ENCODE assay signal across 14 cellular contexts in the genomic region with DNA sequence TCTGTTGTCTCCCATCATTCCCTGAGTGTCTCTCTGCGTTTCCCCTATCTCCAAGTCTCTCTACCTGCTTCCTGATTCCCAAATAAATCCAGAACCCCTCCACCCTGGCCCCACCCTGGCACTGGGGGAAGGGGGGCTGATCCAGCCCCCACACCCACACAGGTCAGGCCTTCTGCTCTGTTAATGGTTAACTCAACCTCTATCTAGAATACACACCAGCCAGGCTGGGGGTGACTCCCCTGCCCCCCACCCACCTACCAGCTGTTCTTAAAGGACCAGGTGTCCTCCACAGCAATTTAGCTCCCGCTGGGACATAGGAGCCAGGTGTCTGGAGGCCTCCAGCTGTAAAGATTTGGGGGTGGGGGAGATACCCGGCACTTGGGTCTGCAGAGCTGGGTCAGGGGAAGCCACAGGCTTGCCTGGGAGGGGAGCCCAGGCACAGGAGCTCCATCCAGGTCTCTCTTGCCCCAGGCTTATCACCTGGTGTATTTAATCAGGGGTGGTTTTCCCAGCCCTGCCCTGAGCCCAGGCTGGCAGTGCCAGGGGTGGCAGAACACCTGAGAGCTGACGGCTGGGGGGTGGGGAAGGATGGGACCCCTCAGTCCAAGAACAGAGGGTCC. TPM values are rescaled to one million over a fixed set of nuclear protein-coding genes. Genes with fewer than 3 reads are reported as not detected.
DNase-seq lines count a peak whose midpoint lies in the region; ATAC-seq, FAIRE-seq and TF ChIP-seq lines count a peak whose summit lies in the region.
"Had no signal": no experiment of that assay in that cellular context is flagged by ENCODE, and none has a peak within 500 bp of the region (broad histone marks: within the 10 kb centered on the region; RNA-seq: fewer than 3 reads in every experiment).

No MANE protein-coding gene starts in this region.

- H3K79me1 ChIP-seq in mesenchymal stem cell (replicated peaks; ENCODE audit: low read length, poor library complexity, severe bottlenecking) = peaks cover 16% of the 10 kb centered on the region

- peak overlapping the region; percentile 29 for H4K8ac ChIP-seq in mesenchymal stem cell (ENCODE audit: low read length)

- no peak overlapping the region for H2BK120ac ChIP-seq in mesenchymal stem cell (ENCODE audit: low read depth, low read length)

- no peak for TF ChIP-seq RAD21 in A549 (conservative IDR thresholded peaks at IDR 0.05 in 1 of 2, IDR thresholded peaks at IDR 0.05 in 1 of 2)

- no peak for ATAC-seq in A549
- ATAC-seq in body of pancreas = peak; percentile 54
- ATAC-seq in omental fat pad (ENCODE audit: low FRiP score) = no peak
- ATAC-seq in HG02588 (IDR thresholded peaks at IDR 0.05; ENCODE audit: unreplicated experiment) = no peak

- no peak overlapping the region for H2BK12ac ChIP-seq in mesenchymal stem cell (ENCODE audit: low read length in 2 of 2)

- H3K9ac ChIP-seq in HUES48 (ENCODE audit: low read depth, low read length) = peak overlapping the region; percentile 35; the same call in 1 of the 2 replicates
- no peak overlapping the region for H3K9ac ChIP-seq in mesenchymal stem cell (ENCODE audit: low read length)

- H3K9me3 ChIP-seq in A549 = no peaks in the 10 kb centered on the region
- H3K9me3 ChIP-seq in HUES48 (ENCODE audit: control insufficient read depth, insufficient read depth, low read length) = no peaks in the 10 kb centered on the region
- H3K9me3 ChIP-seq in body of pancreas = no peaks in the 10 kb centered on the region
- no peaks in the 10 kb centered on the region for H3K9me3 ChIP-seq in mesenchymal stem cell (ENCODE audit: control insufficient read depth, low read length)
- H3K9me3 ChIP-seq: BE2C, esophagus muscularis mucosa had no signal

- peak overlapping the region; percentile 92 for H2AK5ac ChIP-seq in mesenchymal stem cell (ENCODE audit: low read length, severe bottlenecking)

- no peak overlapping the region for H3K14ac ChIP-seq in mesenchymal stem cell (ENCODE audit: low read length in 2 of 2)

- no peak overlapping the region for H3K18ac ChIP-seq in mesenchymal stem cell (ENCODE audit: low read depth in 1 of 2, low read length in 2 of 2)

- DNase-seq in A549 (ENCODE audit: low read depth in 1 of 2, low spot score in 1 of 2) = no peak
- DNase-seq in body of pancreas = peak; percentile 81 to 90 (median 88)
- DNase-seq in mesenchymal stem cell = no peak
- no peak for DNase-seq in omental fat pad (ENCODE audit: low spot score)
- DNase-seq in activated CD4-positive, alpha-beta T cell treated with anti-CD3 and anti-CD28 coated beads, Interleukin-2, amount 50 U/mL, for 1 hour = no peak
- DNase-seq in NOMO-1 treated with DMSO at 0.1 percent for 48 hours (lab: John Stamatoyannopoulos, UW; ENCODE audit: unreplicated experiment) = no peak
- DNase-seq: BE2C had no signal

- CTCF ChIA-PET in A549 (lab: Yijun Ruan, JAX) = interaction anchor here (0.6 to 12.8 kb wide), 32 partner anchors 8 to 387 kb away, joined by 3 to 315 read pairs (median 5); partner anchors contain the start of genes CCDC61, DMPK, FOXA3 and MYPOP

- no peak overlapping the region for H2AFZ ChIP-seq in mesenchymal stem cell (ENCODE audit: low read depth, low read length)

- peak overlapping the region; percentile 70 for H3K4me3 ChIP-seq in A549
- H3K4me3 ChIP-seq in HUES48 (ENCODE audit: low read depth, low read length) = peak overlapping the region; percentile 66
- H3K4me3 ChIP-seq in body of pancreas = peak overlapping the region in 1 of 2 donors; percentile 1
- H3K4me3 ChIP-seq in mesenchymal stem cell (ENCODE audit: insufficient read depth in 1 of 2, low read depth in 1 of 2, low read length in 2 of 2) = no peak overlapping the region

- 9% methylated on average over 3 of the region's 4 CpGs for WGBS in A549 (ENCODE audit: missing lambda C conversion rate)
- 10 to 19% methylated on average over 4 of the region's 4 CpGs for WGBS in body of pancreas, 2 donors
- WGBS in mesenchymal stem cell = 46% methylated on average over 4 of the region's 4 CpGs

- TF ChIP-seq EP300 in A549 (IDR thresholded peaks at IDR 0.05) = no peak

- H3K27me3 ChIP-seq in HUES48 (ENCODE audit: control insufficient read depth, insufficient read depth, low read length) = no peaks in the 10 kb centered on the region
- no peaks in the 10 kb centered on the region for H3K27me3 ChIP-seq in body of pancreas
- H3K27me3 ChIP-seq in mesenchymal stem cell (ENCODE audit: control insufficient read depth in 1 of 2, insufficient read depth in 1 of 2, low read length in 2 of 2) = peaks cover 0 to 19% of the 10 kb centered on the region in 2 experiments
- H3K27me3 ChIP-seq: BE2C had no signal

- POLR2A ChIA-PET in A549 (lab: Yijun Ruan, JAX) = interaction anchor here (0.6 to 1.8 kb wide), 9 partner anchors 11 to 159 kb away, joined by 3 to 11 read pairs (median 4); partner anchors contain the start of genes FOXA3, SIX5 and SYMPK

- no peak overlapping the region for H3K4ac ChIP-seq in mesenchymal stem cell (ENCODE audit: low read depth in 1 of 2, low read length in 2 of 2)

- H3K23ac ChIP-seq in mesenchymal stem cell (ENCODE audit: low read length in 2 of 2) = no peak overlapping the region

- intact Hi-C loops in body of pancreas (cut with DNase I) = no loop called here

- H3K4me2 ChIP-seq in A549 (peak overlapping the region; percentile 100), mesenchymal stem cell (ENCODE audit: low read length, poor library complexity, severe bottlenecking) (peak overlapping the region; percentile 83)

- H3K4me1 ChIP-seq in A549 (peaks cover 39% of the 10 kb centered on the region), HUES48 (ENCODE audit: control insufficient read depth, insufficient read depth, low read length) (peaks cover 17% of the 10 kb centered on the region), body of pancreas (peaks cover 86% of the 10 kb centered on the region), mesenchymal stem cell (ENCODE audit: control insufficient read depth, insufficient read depth, low read depth, low read length) (peaks cover 51% of the 10 kb centered on the region)
- H3K4me1 ChIP-seq: BE2C had no signal

- peak overlapping the region; percentile 6 for H2BK15ac ChIP-seq in mesenchymal stem cell (ENCODE audit: low read depth, poor library complexity, severe bottlenecking)

- peak overlapping the region; percentile 28 for H4K91ac ChIP-seq in mesenchymal stem cell (ENCODE audit: low read length)

- TF ChIP-seq POLR2A in A549 (IDR thresholded peaks at IDR 0.05; ENCODE audit: low read length) (no peak), body of pancreas (IDR thresholded peaks at IDR 0.05) (peak; percentile 38 to 70 (median 60))

- no peak overlapping the region for H2BK5ac ChIP-seq in mesenchymal stem cell (ENCODE audit: low read depth, low read length, poor library complexity, severe bottlenecking)

- TF ChIP-seq CTCF in A549 (IDR thresholded peaks at IDR 0.05) = no peak
- TF ChIP-seq CTCF in body of pancreas (IDR thresholded peaks at IDR 0.05) = no peak
- no peak for TF ChIP-seq CTCF in omental fat pad (IDR thresholded peaks at IDR 0.05)

- H3K36me3 ChIP-seq in HUES48 (ENCODE audit: control insufficient read depth, insufficient read depth, low read length) = no peaks in the 10 kb centered on the region
- H3K36me3 ChIP-seq in body of pancreas (replicated peaks in 1 of 2; ENCODE audit: insufficient read depth in 1 of 2, low read depth in 2 of 2) = no peaks in the 10 kb centered on the region
- H3K36me3 ChIP-seq in mesenchymal stem cell (ENCODE audit: control insufficient read depth in 1 of 2, insufficient read depth in 2 of 2, low read depth in 1 of 2, low read length in 2 of 2) = peaks cover 8 to 17% of the 10 kb centered on the region in 2 experiments

- H3K27ac ChIP-seq in A549 = peak overlapping the region; percentile 95
- peak overlapping the region; percentile 89 for H3K27ac ChIP-seq in HUES48 (ENCODE audit: low read depth, low read length)
- H3K27ac ChIP-seq in body of pancreas = peak overlapping the region; percentile 94 to 97 (median 95)
- H3K27ac ChIP-seq in mesenchymal stem cell (ENCODE audit: low read length, poor library complexity, severe bottlenecking) = peak overlapping the region; percentile 45

- no peak for FAIRE-seq in A549 (lab: Jason Lieb, UNC)
- FAIRE-seq: GM12892 had no signal

RNA-seq across cellular contexts. Expression of gene IRF2BP1, which starts 3.9 kb away (rescaled TPM):
- polyA plus RNA-seq in A549 (2011; rRNA removed) = 9.5 and 10.9 TPM in 2 replicates
- 17.2 and 27.7 TPM in 2 replicates for polyA plus RNA-seq in A549 (2012; cell fraction: cytosol; rRNA removed)
- polyA plus RNA-seq in A549 (2012; cell fraction: nucleus; rRNA removed) = 17.1 and 29.4 TPM in 2 replicates
- 20.1 to 23.1 TPM (median 21.3 TPM) in 3 replicates for polyA plus RNA-seq in A549 (2017; fragmentation: RNase III; extraction: RNeasy Plus Mini Kit Qiagen cat#74134 plus additional on column Dnase treatment)
- 10.2 and 13.7 TPM in 2 replicates for polyA minus RNA-seq in A549 (2011; rRNA and poly(A)+ RNA removed)
- total RNA-seq in body of pancreas = 10 to 100 TPM; 24.1 to 25.1 TPM
- 8.0 TPM for polyA plus RNA-seq in mesenchymal stem cell (2013, experiment 1 of 2)
- 8.2 TPM for polyA plus RNA-seq in mesenchymal stem cell (2013, experiment 2 of 2)
- 10 to 100 TPM; 10.6 to 14.2 (median 11.2) TPM for total RNA-seq in omental fat pad

RNA-seq across cellular contexts. Expression of gene FOXA3, which starts 17.9 kb away (rescaled TPM):
- 5.3 and 6.5 TPM in 2 replicates for polyA plus RNA-seq in A549 (2011; rRNA removed)
- polyA plus RNA-seq in A549 (2012; cell fraction: cytosol; rRNA removed) = 0.90 and 0.98 TPM in 2 replicates
- polyA plus RNA-seq in A549 (2012; cell fraction: nucleus; rRNA removed) = 0.74 and 0.77 TPM in 2 replicates
- 1.2 to 1.6 TPM (median 1.3 TPM) in 3 replicates for polyA plus RNA-seq in A549 (2017; fragmentation: RNase III; extraction: RNeasy Plus Mini Kit Qiagen cat#74134 plus additional on column Dnase treatment)
- 6.0 and 6.6 TPM in 2 replicates for polyA minus RNA-seq in A549 (2011; rRNA and poly(A)+ RNA removed)
- total RNA-seq in body of pancreas = 10 to 100 TPM in 1 of 2 donors, 1 to 10 TPM in 1; 3.0 to 16.3 TPM
- not detected for polyA plus RNA-seq in mesenchymal stem cell (2013, experiment 1 of 2)
- not detected for polyA plus RNA-seq in mesenchymal stem cell (2013, experiment 2 of 2)
- under 1 TPM in 2 of 4 donors, not detected in 2; 0.38 to 0.79 TPM for total RNA-seq in omental fat pad
- total RNA-seq: esophagus muscularis mucosa, mesenteric fat pad, subcutaneous adipose tissue had no signal

RNA-seq across cellular contexts. Expression of gene SYMPK, which starts 19.1 kb away (rescaled TPM):
- polyA plus RNA-seq in A549 (2011; rRNA removed) (92.6 and 105 TPM in 2 replicates), A549 (2017; fragmentation: RNase III; extraction: RNeasy Plus Mini Kit Qiagen cat#74134 plus additional on column Dnase treatment) (57.8 to 61.9 TPM (median 58.1 TPM) in 3 replicates)
- 102 and 122 TPM in 2 replicates for polyA plus RNA-seq in A549 (2012; cell fraction: cytosol; rRNA removed)
- 262 and 328 TPM in 2 replicates for polyA plus RNA-seq in A549 (2012; cell fraction: nucleus; rRNA removed)
- polyA minus RNA-seq in A549 (2011; rRNA and poly(A)+ RNA removed) = 125 and 128 TPM in 2 replicates
- total RNA-seq in body of pancreas (10 to 100 TPM; 23.3 to 32.3 TPM), omental fat pad (10 to 100 TPM; 17.3 to 35.2 (median 27.1) TPM)
- 38.9 TPM for polyA plus RNA-seq in mesenchymal stem cell (2013, experiment 1 of 2)
- polyA plus RNA-seq in mesenchymal stem cell (2013, experiment 2 of 2) = 39.9 TPM

RNA-seq across cellular contexts. Expression of gene MYPOP, which starts 20.4 kb away (rescaled TPM):
- polyA plus RNA-seq in A549 (2011; rRNA removed) = 2.1 and 3.4 TPM in 2 replicates
- polyA plus RNA-seq in A549 (2012; cell fraction: cytosol; rRNA removed) = 6.2 and 8.9 TPM in 2 replicates
- polyA plus RNA-seq in A549 (2012; cell fraction: nucleus; rRNA removed) = 10.0 and 12.8 TPM in 2 replicates
- 7.9 to 10.6 TPM (median 10.5 TPM) in 3 replicates for polyA plus RNA-seq in A549 (2017; fragmentation: RNase III; extraction: RNeasy Plus Mini Kit Qiagen cat#74134 plus additional on column Dnase treatment)
- 1.6 and 2.8 TPM in 2 replicates for polyA minus RNA-seq in A549 (2011; rRNA and poly(A)+ RNA removed)
- total RNA-seq in body of pancreas = 10 to 100 TPM in 1 of 2 donors, 1 to 10 TPM in 1; 6.7 to 13.5 TPM
- 14.9 TPM for polyA plus RNA-seq in mesenchymal stem cell (2013, experiment 1 of 2)
- polyA plus RNA-seq in mesenchymal stem cell (2013, experiment 2 of 2) = 15.3 TPM
- 1 to 10 TPM; 1.3 to 6.8 (median 2.6) TPM for total RNA-seq in omental fat pad

RNA-seq across cellular contexts. Expression of gene NANOS2, which starts 32.6 kb away (rescaled TPM):
- not detected in 2 replicates for polyA plus RNA-seq in A549 (2011; rRNA removed)
- polyA plus RNA-seq in A549 (2012; cell fraction: cytosol; rRNA removed) = not detected in 2 replicates
- not detected in 2 replicates for polyA plus RNA-seq in A549 (2012; cell fraction: nucleus; rRNA removed)
- polyA plus RNA-seq in A549 (2017; fragmentation: RNase III; extraction: RNeasy Plus Mini Kit Qiagen cat#74134 plus additional on column Dnase treatment) = not detected in 3 replicates
- not detected in 2 replicates for polyA minus RNA-seq in A549 (2011; rRNA and poly(A)+ RNA removed)
- not detected for total RNA-seq in body of pancreas
- polyA plus RNA-seq in mesenchymal stem cell (2013, experiment 1 of 2) = not detected
- polyA plus RNA-seq in mesenchymal stem cell (2013, experiment 2 of 2) = not detected
- not detected for total RNA-seq in omental fat pad
- total RNA-seq: esophagus muscularis mucosa, M059J, mesenteric fat pad, subcutaneous adipose tissue had no signal

Comparison
In these comparisons a context has a peak if more than half of its experiments do, and no peak if none do; other contexts are left out.
1. DNase-seq: peak in body of pancreas (4 of 4); none in A549 (0 of 2), mesenchymal stem cell (single experiment), omental fat pad (single experiment), activated CD4-positive, alpha-beta T cell treated with anti-CD3 and anti-CD28 coated beads, Interleukin-2, amount 50 U/mL, for 1 hour (single experiment) and NOMO-1 treated with DMSO at 0.1 percent for 48 hours (single experiment).
2. H3K27ac ChIP-seq: peak in every context shown above with its lines; median percentile 95 in A549; 95 in body of pancreas; 89 in HUES48; 45 in mesenchymal stem cell.
3. H3K4me3 ChIP-seq: peak in A549 (single experiment) and HUES48 (single experiment); none in mesenchymal stem cell (0 of 2).